In genomic region chr14:102849522-102850379, GRCh38 we compare ENCODE assay signal across 1 cellular context.
TF ChIP-seq lines count a peak whose summit lies in the region.

No MANE protein-coding gene starts in this region.

TF ChIP-seq in GM23338, 12 proteins besides CTCF, POLR2A, EP300 and RAD21 (continued from another document):
- TF ChIP-seq ETS1 (IDR thresholded peaks at IDR 0.05) (no peak), JUNB (IDR thresholded peaks at IDR 0.05; ENCODE audit: unreplicated experiment) (no peak), POLR2AphosphoS5 (IDR thresholded peaks at IDR 0.05; ENCODE audit: low read depth) (no peak), ZNF331 (CRISPR knock-in tag; IDR thresholded peaks at IDR 0.05; ENCODE audit: low read depth) (no peak), STAT1 (IDR thresholded peaks at IDR 0.05; ENCODE audit: unreplicated experiment) (no peak), ZNF114 (CRISPR knock-in tag; IDR thresholded peaks at IDR 0.05) (no peak), EZH2 (IDR thresholded peaks at IDR 0.05; ENCODE audit: low read depth, unreplicated experiment) (no peak)
TF ChIP-seq in GM23338: peak in this region for 0.
